15 cellular contexts compared by ENCODE assay signal in the genomic region with DNA sequence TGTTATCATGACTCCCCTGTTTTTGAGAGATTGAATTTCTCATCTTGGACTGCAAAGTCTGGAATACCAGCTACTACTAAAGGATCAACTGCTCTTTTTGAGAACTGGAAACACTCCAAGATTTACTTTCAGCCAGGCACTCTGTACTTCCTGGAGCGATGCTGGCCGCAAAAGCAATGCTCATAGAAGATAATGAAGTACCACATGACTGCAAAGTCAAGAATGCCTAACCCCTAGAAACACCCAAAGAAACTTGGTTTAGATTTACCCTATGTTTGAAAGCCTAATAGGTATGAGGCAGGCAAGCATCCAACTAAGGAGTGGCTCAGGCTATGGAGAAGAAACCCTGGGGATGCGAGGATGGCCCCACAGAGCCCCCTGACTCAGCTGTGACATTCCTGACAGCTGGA. TPM values are rescaled to one million over a fixed set of nuclear protein-coding genes. Genes with fewer than 3 reads are reported as not detected.
DNase-seq lines count a peak whose midpoint lies in the region; FAIRE-seq and TF ChIP-seq lines count a peak whose summit lies in the region.
"Had no signal": no experiment of that assay in that cellular context is flagged by ENCODE, and none has a peak within 500 bp of the region (broad histone marks: within the 10 kb centered on the region; RNA-seq: fewer than 3 reads in every experiment).

No MANE protein-coding gene starts in this region.

- no peak for TF ChIP-seq POLR2A in erythroblast (IDR thresholded peaks at IDR 0.05; ENCODE audit: low read length)

- H3K27me3 ChIP-seq in SJSA1 (replicated peaks) (no peaks in the 10 kb centered on the region), smooth muscle cell (ENCODE audit: low read depth) (no peaks in the 10 kb centered on the region)

- DNase-seq in NCI-H2029 treated with DMSO at 0.1 percent for 48 hours (lab: John Stamatoyannopoulos, UW) (peak; percentile 12), NCI-H2029 (lab: John Stamatoyannopoulos, UW) (no peak), SJSA1 (ENCODE audit: low read depth in 1 of 2, low spot score in 2 of 2) (peak; percentile 28 to 37), fibroblast of the conjunctiva (ENCODE audit: low read depth) (peak; percentile 65), smooth muscle cell (lab: John Stamatoyannopoulos, UW; ENCODE audit: unreplicated experiment) (no peak), NCI-H2081 (lab: John Stamatoyannopoulos, UW) (no peak), kidney (no peak), erythroblast (lab: John Stamatoyannopoulos, UW) (no peak)
- DNase-seq: activated CD4-positive, CD25-positive, alpha-beta regulatory T cell treated with anti-CD3 and anti-CD28 coated beads, Interleukin-2, amount 50 U/mL, for 72 hours; activated T-cell treated with anti-CD3 and anti-CD28 coated beads, Interleukin-2, amount 50 U/mL, for 72 hours; central memory CD4-positive, alpha-beta T cell; NCI-H510A treated with DMSO at 0.1 percent for 48 hours had no signal

- no peaks in the 10 kb centered on the region for H3F3A ChIP-seq in smooth muscle cell (ENCODE audit: low read depth)

- no peak overlapping the region for H3K9ac ChIP-seq in smooth muscle cell (ENCODE audit: low read depth)
- no peak overlapping the region for H3K9ac ChIP-seq in kidney (ENCODE audit: low read length in 2 of 2)

- H3K36me3 ChIP-seq in SJSA1 (no peaks in the 10 kb centered on the region), smooth muscle cell (ENCODE audit: low read depth) (no peaks in the 10 kb centered on the region), kidney (ENCODE audit: control insufficient read depth in 1 of 2, insufficient read depth in 2 of 2, low read length in 2 of 2) (no peaks in the 10 kb centered on the region)

- H3K27ac ChIP-seq in SJSA1 (no peak overlapping the region), smooth muscle cell (ENCODE audit: low read depth) (no peak overlapping the region), kidney (ENCODE audit: low read depth in 2 of 2, low read length in 2 of 2) (no peak overlapping the region)

- TF ChIP-seq CTCF in smooth muscle cell (IDR thresholded peaks at IDR 0.05; ENCODE audit: borderline replicate concordance, insufficient read depth, poor library complexity, severe bottlenecking) = no peak
- TF ChIP-seq CTCF in kidney (IDR thresholded peaks at IDR 0.05; ENCODE audit: borderline replicate concordance, extremely low read depth, insufficient read depth) = no peak

- H4K20me1 ChIP-seq in smooth muscle cell (ENCODE audit: low read depth) = no peaks in the 10 kb centered on the region

- H3K4me3 ChIP-seq in SJSA1 (no peak overlapping the region), smooth muscle cell (no peak overlapping the region), kidney (ENCODE audit: low read length in 2 of 2) (no peak overlapping the region)

- FAIRE-seq in kidney (lab: Jason Lieb, UNC) = no peak
- FAIRE-seq: A204.1, D721Med had no signal

- H2AFZ ChIP-seq in smooth muscle cell (ENCODE audit: low read depth) = no peak overlapping the region

- H3K9me3 ChIP-seq in SJSA1 (replicated peaks) (no peaks in the 10 kb centered on the region), smooth muscle cell (replicated peaks; ENCODE audit: low read depth) (no peaks in the 10 kb centered on the region), kidney (ENCODE audit: control insufficient read depth in 1 of 2, low read length in 2 of 2) (no peaks in the 10 kb centered on the region)

- peak overlapping the region; percentile 3 for H3K4me2 ChIP-seq in smooth muscle cell

- WGBS in smooth muscle cell (ENCODE audit: low lambda C conversion rate) = 44% methylated on average over 3 of the region's 3 CpGs

- intact Hi-C loops in kidney (cut with DNase I) = no loop called here

- H3K4me1 ChIP-seq in SJSA1 (replicated peaks) (peaks cover 28% of the 10 kb centered on the region), smooth muscle cell (ENCODE audit: low read depth) (no peaks in the 10 kb centered on the region), kidney (ENCODE audit: control insufficient read depth in 1 of 2, insufficient read depth in 1 of 2, low read depth in 1 of 2, low read length in 2 of 2) (no peaks in the 10 kb centered on the region)

- no peaks in the 10 kb centered on the region for H3K79me2 ChIP-seq in smooth muscle cell (ENCODE audit: low read depth)

RNA-seq across cellular contexts. Expression of gene ARHGAP20, which starts 47.7 kb away (rescaled TPM):
- total RNA-seq in SJSA1 (2014; rRNA removed; shearing (Covaris generic)) = 1.1 and 2.2 TPM in 2 replicates
- total RNA-seq in smooth muscle cell (1.1 and 1.6 TPM in 2 replicates), kidney (1.4 TPM)
- polyA plus RNA-seq in smooth muscle cell (0.33 and 1.1 TPM in 2 replicates), kidney (ENCODE audit: insufficient read depth, low read depth, low replicate concordance) (0.11 TPM)
- total RNA-seq: SK-MEL-5 had no signal

Comparison
In these comparisons a context has a peak if more than half of its experiments do, and no peak if none do; other contexts are left out.
1. DNase-seq: peak in NCI-H2029 treated with DMSO at 0.1 percent for 48 hours (single experiment), SJSA1 (2 of 2) and fibroblast of the conjunctiva (single experiment); none in NCI-H2029 (single experiment), smooth muscle cell (single experiment), NCI-H2081 (0 of 2), kidney (single experiment) and erythroblast (0 of 2).